Comparison of ENCODE assay signal across 1 cellular context in genomic region chr19:3183721-3184641, GRCh38.
TF ChIP-seq lines count a peak whose summit lies in the region.

No MANE protein-coding gene starts in this region.

TF ChIP-seq in H1, 55 proteins besides CTCF, POLR2A, EP300 and RAD21:
- no peak for TF ChIP-seq MAFK (IDR thresholded peaks at IDR 0.05; ENCODE audit: low read depth, low read length)
